12 cellular contexts compared by ENCODE assay signal in the genomic region with DNA sequence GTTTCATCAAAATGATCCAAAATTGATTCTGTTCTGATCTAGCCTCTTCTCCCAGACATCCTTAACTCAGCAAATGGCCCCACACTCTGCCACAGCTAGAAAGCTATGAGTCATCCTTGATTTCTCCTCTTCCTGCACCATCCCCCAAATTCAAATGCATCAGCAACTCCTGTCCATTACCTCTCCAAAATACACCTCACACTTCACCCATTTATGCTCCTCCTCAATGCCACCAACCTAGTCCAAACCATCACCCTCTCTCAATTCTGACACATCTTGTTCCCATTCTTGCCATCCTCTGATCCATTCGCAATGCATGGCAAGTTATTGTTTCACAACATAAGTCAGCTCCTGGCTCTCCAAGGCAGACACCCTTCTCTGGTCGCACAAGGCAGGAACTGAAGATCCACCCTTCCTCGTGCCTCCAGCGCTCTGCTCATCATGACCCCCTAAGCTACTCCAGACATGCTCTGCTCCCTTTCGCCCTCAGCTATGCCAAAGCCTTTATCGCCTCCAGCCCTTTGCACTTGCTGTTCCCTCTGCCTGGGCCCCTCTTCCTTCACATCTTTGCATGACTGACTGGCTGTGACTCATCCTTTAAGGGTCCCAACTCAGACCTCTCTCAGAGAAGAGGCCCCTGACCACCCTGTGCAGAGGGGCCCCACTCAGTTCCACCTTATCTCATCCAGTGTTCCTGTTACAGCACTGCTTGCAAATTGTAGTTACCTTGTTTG.
A peak's percentile ranks its signal among the peaks of the same experiment; 100 is the strongest.
DNase-seq lines count a peak whose midpoint lies in the region; ATAC-seq, FAIRE-seq and TF ChIP-seq lines count a peak whose summit lies in the region.
"Had no signal": no experiment of that assay in that cellular context is flagged by ENCODE, and none has a peak within 500 bp of the region (broad histone marks: within the 10 kb centered on the region; RNA-seq: fewer than 3 reads in every experiment).

No MANE protein-coding gene starts in this region.

- FAIRE-seq in GM12891 (lab: Jason Lieb, UNC) (peak; percentile 33), bronchial epithelial cell (lab: Jason Lieb, UNC) (no peak)

- H3K9ac ChIP-seq in HUES48 (ENCODE audit: low read depth, low read length): no peak overlapping the region

- no peak overlapping the region for H2AFZ ChIP-seq in osteoblast (ENCODE audit: low read length)

- intact Hi-C loops in esophagus squamous epithelium (cut with DNase I): no loop called here

- H3K4me2 ChIP-seq in osteoblast (ENCODE audit: insufficient read depth, low read length): peak overlapping the region; percentile 85

- no peaks in the 10 kb centered on the region; the same call in 1 of the 2 replicates for H3K9me3 ChIP-seq in HUES48 (ENCODE audit: control insufficient read depth, insufficient read depth, low read length)
- H3K9me3 ChIP-seq in osteoblast (ENCODE audit: low read depth, low read length): no peaks in the 10 kb centered on the region
- no peaks in the 10 kb centered on the region for H3K9me3 ChIP-seq in esophagus squamous epithelium

- H4K20me1 ChIP-seq in osteoblast (ENCODE audit: insufficient read depth, low read length): no peaks in the 10 kb centered on the region

- H3K4me1 ChIP-seq in HUES48 (ENCODE audit: control insufficient read depth, insufficient read depth, low read length): peaks cover 22% of the 10 kb centered on the region; the same call in 1 of the 2 replicates
- H3K4me1 ChIP-seq in osteoblast (ENCODE audit: insufficient read depth, low read length): peaks cover 22% of the 10 kb centered on the region
- H3K4me1 ChIP-seq in esophagus squamous epithelium: peaks cover 0 to 12% (median 0%) of the 10 kb centered on the region in 3 donors

- TF ChIP-seq POLR2A in GM12891 (IDR thresholded peaks at IDR 0.05; ENCODE audit: low read depth, low read length): no peak
- no peak for TF ChIP-seq POLR2A in esophagus squamous epithelium (IDR thresholded peaks at IDR 0.05)

- DNase-seq in GM12891 (ENCODE audit: insufficient read length, low spot score) (no peak), bronchial epithelial cell (ENCODE audit: low read depth) (peak; percentile 66), osteoblast (ENCODE audit: insufficient read length, low spot score, missing footprints) (no peak), esophagus squamous epithelium (lab: John Stamatoyannopoulos, UW) (no peak), hippocampal formation (lab: John Stamatoyannopoulos, UW) (no peak)
- DNase-seq: activated T-cell treated with anti-CD3 and anti-CD28 coated beads, Interleukin-2, amount 50 U/mL, for 4 hours; kidney glomerular epithelial cell; NCI-H1694 had no signal

- TF ChIP-seq CTCF in bronchial epithelial cell (IDR thresholded peaks at IDR 0.05; ENCODE audit: insufficient read depth, low read length, severe bottlenecking): no peak
- no peak for TF ChIP-seq CTCF in osteoblast (IDR thresholded peaks at IDR 0.05; ENCODE audit: extremely low read depth, low read depth, low read length)
- TF ChIP-seq CTCF in esophagus squamous epithelium (IDR thresholded peaks at IDR 0.05): no peak

- H3K27me3 ChIP-seq in HUES48 (ENCODE audit: control insufficient read depth, insufficient read depth, low read length): no peaks in the 10 kb centered on the region
- no peaks in the 10 kb centered on the region for H3K27me3 ChIP-seq in bronchial epithelial cell (ENCODE audit: control insufficient read depth, insufficient read depth, low read length)
- H3K27me3 ChIP-seq in osteoblast (ENCODE audit: insufficient read depth, low read length): no peaks in the 10 kb centered on the region
- H3K27me3 ChIP-seq in esophagus squamous epithelium: no peaks in the 10 kb centered on the region

- H3K36me3 ChIP-seq in HUES48 (ENCODE audit: control insufficient read depth, insufficient read depth, low read length) (peaks cover 10% of the 10 kb centered on the region), bronchial epithelial cell (ENCODE audit: control insufficient read depth, insufficient read depth, low read length) (no peaks in the 10 kb centered on the region), osteoblast (ENCODE audit: insufficient read depth, low read length) (no peaks in the 10 kb centered on the region), esophagus squamous epithelium (no peaks in the 10 kb centered on the region)

- ATAC-seq in GM19452 (IDR thresholded peaks at IDR 0.05; ENCODE audit: unreplicated experiment): no peak
- ATAC-seq in HG03354 (IDR thresholded peaks at IDR 0.05; ENCODE audit: poor library complexity, severe bottlenecking, unreplicated experiment): no peak
- ATAC-seq: activated T-cell treated with anti-CD3 and anti-CD28 coated beads, Interleukin-2, amount 50 U/mL, for 4 hours; CD8-positive, alpha-beta T cell had no signal

- 77 to 87% methylated on average over 6 of the region's 6 CpGs for WGBS in esophagus squamous epithelium, 2 donors

- no peaks in the 10 kb centered on the region for H3K79me2 ChIP-seq in osteoblast (ENCODE audit: insufficient read depth, low read length)

- peak overlapping the region; percentile 5 for H3K27ac ChIP-seq in HUES48 (ENCODE audit: low read depth, low read length)
- peak overlapping the region; percentile 68 for H3K27ac ChIP-seq in osteoblast (ENCODE audit: low read depth, low read length)
- H3K27ac ChIP-seq in esophagus squamous epithelium: no peak overlapping the region

- no peak overlapping the region for H3K4me3 ChIP-seq in HUES48 (ENCODE audit: low read depth, low read length)
- no peak overlapping the region for H3K4me3 ChIP-seq in bronchial epithelial cell (ENCODE audit: low read depth, low read length)
- H3K4me3 ChIP-seq in osteoblast (ENCODE audit: insufficient read depth, low read length): no peak overlapping the region
- no peak overlapping the region for H3K4me3 ChIP-seq in esophagus squamous epithelium

TF ChIP-seq in GM12891, 5 proteins besides CTCF, POLR2A, EP300 and RAD21:
- TF ChIP-seq POU2F2 (IDR thresholded peaks at IDR 0.05; ENCODE audit: low read depth, low read length) (no peak), TAF1 (IDR thresholded peaks at IDR 0.05; ENCODE audit: low read depth, low read length) (no peak), POLR2AphosphoS5 (IDR thresholded peaks at IDR 0.05; ENCODE audit: low read depth, low read length) (no peak), PAX5 (IDR thresholded peaks at IDR 0.05; ENCODE audit: insufficient read depth, low read length, severe bottlenecking) (no peak), SPI1 (IDR thresholded peaks at IDR 0.05; ENCODE audit: low read depth, low read length) (no peak)
TF ChIP-seq in GM12891: peak in this region for 0.

Comparison
In these comparisons a context has a peak if more than half of its experiments do, and no peak if none do; other contexts are left out.
1. H3K27ac ChIP-seq: peak in HUES48 (single experiment) and osteoblast (single experiment); none in esophagus squamous epithelium (0 of 4).